ENCODE assay signal across 23 cellular contexts in the genomic region with DNA sequence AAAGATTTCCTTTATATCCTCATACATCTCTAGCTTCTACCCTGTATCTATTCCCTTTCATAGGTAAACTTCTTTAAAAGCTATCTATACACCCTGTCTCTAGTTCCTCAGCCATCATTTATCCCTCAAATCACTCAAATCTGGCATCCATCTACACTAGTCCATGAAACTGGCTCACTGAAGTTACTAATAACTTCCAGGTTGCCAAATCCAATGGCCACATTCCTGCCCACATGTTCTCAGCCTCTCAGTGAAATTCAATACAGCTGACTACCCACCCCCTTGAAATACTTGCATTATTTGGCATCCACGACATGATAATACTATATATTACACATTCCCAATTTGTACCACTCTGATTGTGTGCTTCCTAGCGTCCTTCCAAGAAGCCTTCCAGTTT. TPM values are rescaled to one million over a fixed set of nuclear protein-coding genes. Genes with fewer than 3 reads are reported as not detected.
DNase-seq lines count a peak whose midpoint lies in the region; ATAC-seq, FAIRE-seq and TF ChIP-seq lines count a peak whose summit lies in the region.
"Had no signal": no experiment of that assay in that cellular context is flagged by ENCODE, and none has a peak within 500 bp of the region (broad histone marks: within the 10 kb centered on the region; RNA-seq: fewer than 3 reads in every experiment).

No MANE protein-coding gene starts in this region.

- peaks cover 27% of the 10 kb centered on the region for H3K4me1 Mint-ChIP-seq in activated T-helper 2 cell treated with anti-CD3 and anti-CD28 coated beads, Interferon-gamma antibody, Interleukin-2, Interleukin-4, amounts not matched to agents 10 μg/mL and 5 μg/mL and 100 μg/mL, durations not matched to agents 14 hours and 24 hours and 36 hours (ENCODE audit: low read depth)

- peaks cover 3% of the 10 kb centered on the region for H3K36me3 Mint-ChIP-seq in activated T-helper 2 cell treated with anti-CD3 and anti-CD28 coated beads, Interferon-gamma antibody, Interleukin-2, Interleukin-4, amounts not matched to agents 10 μg/mL and 5 μg/mL and 100 μg/mL, durations not matched to agents 14 hours and 24 hours and 36 hours (ENCODE audit: low read depth)
- H3K36me3 Mint-ChIP-seq: activated naive CD4-positive, alpha-beta T cell treated with anti-CD3 and anti-CD28 coated beads, Interleukin-2, amount 10 ng/mL, durations not matched to agents 7 days and 5 days had no signal

- no peak for TF ChIP-seq RAD21 in H1 (IDR thresholded peaks at IDR 0.05 in 1 of 2, conservative IDR thresholded peaks at IDR 0.05 in 1 of 2; ENCODE audit: low read depth in 2 of 2, low read length in 2 of 2)

- H4K5ac ChIP-seq in H1 (ENCODE audit: insufficient read length, low read depth, low read length): no peak overlapping the region

- H3K27ac Mint-ChIP-seq in activated T-helper 2 cell treated with anti-CD3 and anti-CD28 coated beads, Interferon-gamma antibody, Interleukin-2, Interleukin-4, amounts not matched to agents 10 μg/mL and 5 μg/mL and 100 μg/mL, durations not matched to agents 14 hours and 24 hours and 36 hours: no peak overlapping the region
- H3K27ac Mint-ChIP-seq: activated CD8-positive, alpha-beta T cell treated with anti-CD3 and anti-CD28 coated beads, Interleukin-2, amount 10 ng/mL, durations not matched to agents 7 days and 5 days; activated naive CD4-positive, alpha-beta T cell treated with anti-CD3 and anti-CD28 coated beads, Interleukin-2, amount 10 ng/mL, durations not matched to agents 7 days and 5 days; endodermal cell had no signal

- POLR2A ChIA-PET in H1 (lab: Charles Lee; ENCODE audit: partially characterized antibody): no interaction called here

- CTCF ChIA-PET in H1 (lab: Charles Lee; ENCODE audit: partially characterized antibody): no interaction called here

- H3K23ac ChIP-seq in H1 (ENCODE audit: insufficient read length) (peak overlapping the region; percentile 38), trophoblast cell (ENCODE audit: low read length) (no peak overlapping the region)

- H3K27me3 Mint-ChIP-seq in activated T-helper 2 cell treated with anti-CD3 and anti-CD28 coated beads, Interferon-gamma antibody, Interleukin-2, Interleukin-4, amounts not matched to agents 10 μg/mL and 5 μg/mL and 100 μg/mL, durations not matched to agents 14 hours and 24 hours and 36 hours (ENCODE audit: low read depth): no peaks in the 10 kb centered on the region
- H3K27me3 Mint-ChIP-seq: activated naive CD4-positive, alpha-beta T cell treated with anti-CD3 and anti-CD28 coated beads, Interleukin-2, amount 10 ng/mL, durations not matched to agents 7 days and 5 days; B cell had no signal

- H3K79me2 ChIP-seq in H1 (ENCODE audit: control insufficient read depth in 1 of 2, insufficient read depth in 2 of 2, low read length in 2 of 2): peaks cover 37 to 99% of the 10 kb centered on the region in 2 experiments
- peaks cover 10% of the 10 kb centered on the region for H3K79me2 ChIP-seq in trophoblast cell (ENCODE audit: control insufficient read depth, insufficient read depth, low read length, poor library complexity)

- no peak overlapping the region for H3K4me3 ChIP-seq in H1 (ENCODE audit: extremely low read depth in 1 of 4, insufficient read depth in 2 of 4, low read depth in 3 of 4, low read length in 4 of 4)
- H3K4me3 ChIP-seq in trophoblast cell (ENCODE audit: low read depth, low read length): no peak overlapping the region
- H3K4me3 ChIP-seq: colonic mucosa, mucosa of descending colon, uterus had no signal

- H2BK12ac ChIP-seq in H1 (ENCODE audit: low read depth, low read length) (no peak overlapping the region), trophoblast cell (ENCODE audit: low read length) (no peak overlapping the region)

- DNase-seq in DMS 273 (lab: John Stamatoyannopoulos, UW; ENCODE audit: unreplicated experiment): peak; percentile 23
- DNase-seq in DMS 273 treated with DMSO at 0.1 percent for 48 hours (lab: John Stamatoyannopoulos, UW): no peak
- DNase-seq in RPMI7951 (ENCODE audit: low read depth): peak; percentile 23
- DNase-seq in H1 (ENCODE audit: low read depth in 1 of 2, low spot score in 2 of 2): no peak
- DNase-seq in trophoblast cell: peak; percentile 50 to 81
- DNase-seq in activated T-helper 2 cell treated with anti-CD3 and anti-CD28 coated beads, Interferon-gamma antibody, Interleukin-2, Interleukin-4, amounts not matched to agents 10 μg/mL and 5 μg/mL and 100 μg/mL, durations not matched to agents 14 hours and 24 hours and 36 hours (ENCODE audit: low spot score): no peak
- DNase-seq: activated CD4-positive, CD25-positive, alpha-beta regulatory T cell treated with anti-CD3 and anti-CD28 coated beads, Interleukin-2, amount 50 U/mL, for 72 hours; activated CD8-positive, alpha-beta T cell treated with anti-CD3 and anti-CD28 coated beads, Interleukin-2, amount 10 ng/mL, durations not matched to agents 7 days and 5 days; activated naive CD4-positive, alpha-beta T cell treated with anti-CD3 and anti-CD28 coated beads, Interleukin-2, amount 10 ng/mL, durations not matched to agents 7 days and 5 days; activated T-cell treated with anti-CD3 and anti-CD28 coated beads, Interleukin-2, amount 50 U/mL, for 1 hour; colonic mucosa; endodermal cell; mucosa of descending colon; NCI-H1417; NCI-H2107; NCI-H510A treated with DMSO at 0.1 percent for 48 hours; stimulated activated CD4-positive, alpha-beta T cell treated with anti-CD3 and anti-CD28 coated beads, Interleukin-4, amount 100 ng/mL, for 4 hours; T1000; uterus had no signal

- H3K4me2 ChIP-seq in H1 (ENCODE audit: insufficient read depth in 1 of 2, low read depth in 2 of 2, low read length in 2 of 2): no peak overlapping the region; a peak in 1 of 4 replicates
- H3K4me2 ChIP-seq in trophoblast cell (ENCODE audit: low read length): no peak overlapping the region

- no peaks in the 10 kb centered on the region for H3K9me3 Mint-ChIP-seq in activated T-helper 2 cell treated with anti-CD3 and anti-CD28 coated beads, Interferon-gamma antibody, Interleukin-2, Interleukin-4, amounts not matched to agents 10 μg/mL and 5 μg/mL and 100 μg/mL, durations not matched to agents 14 hours and 24 hours and 36 hours
- H3K9me3 Mint-ChIP-seq: activated naive CD4-positive, alpha-beta T cell treated with anti-CD3 and anti-CD28 coated beads, Interleukin-2, amount 10 ng/mL, durations not matched to agents 7 days and 5 days; endodermal cell had no signal

- no peak overlapping the region for H3K27ac ChIP-seq in H1 (ENCODE audit: low read depth, low read length)
- no peak overlapping the region for H3K27ac ChIP-seq in trophoblast cell (ENCODE audit: low read depth, low read length)
- H3K27ac ChIP-seq: 22Rv1, colonic mucosa, uterus had no signal

- H2BK120ac ChIP-seq in H1 (replicated peaks; ENCODE audit: low read depth, low read length) (no peak overlapping the region), trophoblast cell (ENCODE audit: insufficient read depth, low read length, poor library complexity) (no peak overlapping the region)

- H3K56ac ChIP-seq in H1 (replicated peaks; ENCODE audit: insufficient read length, low read depth, low read length): no peak overlapping the region

- H2BK20ac ChIP-seq in H1 (ENCODE audit: low read length): no peak overlapping the region

- TF ChIP-seq CTCF in H1 (IDR thresholded peaks at IDR 0.05; ENCODE audit: control extremely low read depth in 1 of 3, insufficient read depth in 1 of 3, low read depth in 1 of 3, low read length in 3 of 3): no peak

- H3K36me3 ChIP-seq in H1 (ENCODE audit: control insufficient read depth in 2 of 4, insufficient read depth in 4 of 4, low read length in 3 of 4) (no peaks in the 10 kb centered on the region), trophoblast cell (ENCODE audit: control insufficient read depth in 1 of 2, insufficient read depth in 2 of 2, low read length in 2 of 2) (no peaks in the 10 kb centered on the region)
- H3K36me3 ChIP-seq: colonic mucosa, uterus had no signal

- FAIRE-seq in H1 (lab: Jason Lieb, UNC): no peak

- H3K27me3 ChIP-seq in H1 (replicated peaks in 1 of 4; ENCODE audit: control insufficient read depth in 3 of 4, extremely low read depth in 1 of 4, insufficient read depth in 3 of 4, low read length in 3 of 4): no peaks in the 10 kb centered on the region
- no peaks in the 10 kb centered on the region for H3K27me3 ChIP-seq in trophoblast cell (ENCODE audit: insufficient read depth, low read length)
- H3K27me3 ChIP-seq: colonic mucosa, uterus had no signal

- TF ChIP-seq EP300 in H1 (IDR thresholded peaks at IDR 0.05; ENCODE audit: borderline replicate concordance in 1 of 2, low read depth in 2 of 2, low read length in 2 of 2): no peak

- H3K14ac ChIP-seq in H1 (ENCODE audit: insufficient read length) (no peak overlapping the region), trophoblast cell (ENCODE audit: low read length) (no peak overlapping the region)

- H3K4ac ChIP-seq in H1 (replicated peaks; ENCODE audit: insufficient read length, low read depth, low read length) (no peak overlapping the region), trophoblast cell (ENCODE audit: low read depth, low read length) (no peak overlapping the region)

- TF ChIP-seq POLR2A in H1 (IDR thresholded peaks at IDR 0.05; ENCODE audit: control extremely low read depth in 1 of 2, low read depth in 2 of 2, low read length in 2 of 2): no peak

- ATAC-seq in HG02884 (IDR thresholded peaks at IDR 0.05; ENCODE audit: unreplicated experiment) (no peak), GM18867 (IDR thresholded peaks at IDR 0.05; ENCODE audit: unreplicated experiment) (no peak)
- ATAC-seq: activated CD8-positive, alpha-beta T cell treated with anti-CD3 and anti-CD28 coated beads, Interleukin-2, amount 10 ng/mL, durations not matched to agents 7 days and 5 days; mucosa of descending colon had no signal

- intact Hi-C loops in activated T-helper 2 cell treated with anti-CD3 and anti-CD28 coated beads, Interferon-gamma antibody, Interleukin-2, Interleukin-4, amounts not matched to agents 10 μg/mL and 5 μg/mL and 100 μg/mL, durations not matched to agents 14 hours and 24 hours and 36 hours (cut with micrococcal nuclease): no loop called here

- no peak overlapping the region for H2BK15ac ChIP-seq in H1 (ENCODE audit: low read length)

- H4K20me1 ChIP-seq in H1 (replicated peaks in 1 of 2; ENCODE audit: control insufficient read depth in 1 of 2, insufficient read depth in 2 of 2, low read length in 2 of 2): peaks cover 4 to 13% of the 10 kb centered on the region in 2 experiments

- H3K9me3 ChIP-seq in H1 (ENCODE audit: insufficient read depth in 2 of 2, low read depth in 1 of 2, low read length in 1 of 2) (no peaks in the 10 kb centered on the region), trophoblast cell (ENCODE audit: insufficient read depth, low read depth, low read length) (no peaks in the 10 kb centered on the region)
- H3K9me3 ChIP-seq: colonic mucosa, mucosa of descending colon, uterus had no signal

- H4K12ac ChIP-seq in trophoblast cell (ENCODE audit: low read depth, low read length): no peak overlapping the region

- no peak overlapping the region for H2AK5ac ChIP-seq in H1 (ENCODE audit: low read depth, low read length)
- no peak overlapping the region for H2AK5ac ChIP-seq in trophoblast cell (ENCODE audit: low read length)

- H3K23me2 ChIP-seq in H1 (ENCODE audit: low read depth, low read length): no peaks in the 10 kb centered on the region

- H2BK5ac ChIP-seq in H1 (ENCODE audit: low read depth, low read length) (no peak overlapping the region), trophoblast cell (ENCODE audit: low read depth, low read length, poor library complexity) (no peak overlapping the region)

- no peak overlapping the region for H3K18ac ChIP-seq in H1 (ENCODE audit: extremely low read depth, low read length)
- no peak overlapping the region for H3K18ac ChIP-seq in trophoblast cell (ENCODE audit: low read length)

- H3K4me3 Mint-ChIP-seq in activated T-helper 2 cell treated with anti-CD3 and anti-CD28 coated beads, Interferon-gamma antibody, Interleukin-2, Interleukin-4, amounts not matched to agents 10 μg/mL and 5 μg/mL and 100 μg/mL, durations not matched to agents 14 hours and 24 hours and 36 hours (ENCODE audit: low read depth): no peak overlapping the region
- H3K4me3 Mint-ChIP-seq: activated CD8-positive, alpha-beta T cell treated with anti-CD3 and anti-CD28 coated beads, Interleukin-2, amount 10 ng/mL, durations not matched to agents 7 days and 5 days; activated naive CD4-positive, alpha-beta T cell treated with anti-CD3 and anti-CD28 coated beads, Interleukin-2, amount 10 ng/mL, durations not matched to agents 7 days and 5 days; B cell; endodermal cell had no signal

- H3K4me1 ChIP-seq in H1 (replicated peaks in 1 of 4; ENCODE audit: control insufficient read depth in 3 of 4, insufficient read depth in 4 of 4, low read length in 3 of 4) (peaks cover 2 to 18% (median 11%) of the 10 kb centered on the region in 4 experiments; a peak in 4 of 7 replicates), trophoblast cell (ENCODE audit: control insufficient read depth in 1 of 2, insufficient read depth in 2 of 2, low read length in 2 of 2) (peaks cover 2 to 3% of the 10 kb centered on the region in 2 experiments)
- H3K4me1 ChIP-seq: colonic mucosa had no signal

- H4K91ac ChIP-seq in H1 (replicated peaks; ENCODE audit: insufficient read length, low read length) (no peak overlapping the region), trophoblast cell (ENCODE audit: low read depth, low read length) (no peak overlapping the region)

- peaks cover 10% of the 10 kb centered on the region for H3K79me1 ChIP-seq in H1 (ENCODE audit: low read depth, low read length)
- no peaks in the 10 kb centered on the region for H3K79me1 ChIP-seq in trophoblast cell (ENCODE audit: low read length)

- H3K9ac ChIP-seq in H1 (replicated peaks in 1 of 4; ENCODE audit: extremely low read depth in 1 of 4, low read depth in 3 of 4, low read length in 3 of 4) (no peak overlapping the region), trophoblast cell (ENCODE audit: low read length) (no peak overlapping the region)

- H2AFZ ChIP-seq in H1 (ENCODE audit: low read length): no peak overlapping the region
- no peak overlapping the region for H2AFZ ChIP-seq in trophoblast cell (ENCODE audit: insufficient read depth, low read length, poor library complexity)

- 59% methylated on average over 2 of the region's 2 CpGs; no CpG with 5 or more reads in 1 of the 2 experiments for WGBS in H1 (ENCODE audit: extremely low coverage in 1 of 2, insufficient coverage in 1 of 2, insufficient read length in 1 of 2, insufficient replicate concordance in 2 of 2, low coverage in 1 of 2, low lambda C conversion rate in 2 of 2, missing lambda C conversion rate in 1 of 2), 2 experiments
- WGBS in trophoblast cell (ENCODE audit: extremely low coverage, insufficient coverage, insufficient read length): no CpG with 5 or more reads among the region's 2 CpGs

- no peak overlapping the region for H4K8ac ChIP-seq in H1 (ENCODE audit: extremely low read depth, insufficient read depth, low read length)
- H4K8ac ChIP-seq in trophoblast cell (ENCODE audit: low read depth, low read length): no peak overlapping the region

RNA-seq across cellular contexts. Expression of gene REPS1, which starts 8.7 kb away (rescaled TPM):
- total RNA-seq in RPMI7951 (2014; rRNA removed; shearing (Covaris generic)): 18.1 and 27.0 TPM in 2 replicates
- 65.7 and 68.9 TPM in 2 replicates for total RNA-seq in H1 (2021; fragmentation: NEBNext Ultra II Directional; extraction: Animal tissue kit (Norgen Biotek cat#: 25700))
- 39.3 and 52.1 TPM in 2 replicates for polyA plus RNA-seq in H1 (2011; rRNA removed)
- polyA plus RNA-seq in H1 (2011; cell fraction: cytosol; rRNA removed): 56.2 TPM
- 61.6 TPM for polyA plus RNA-seq in H1 (2011; cell fraction: nucleus; rRNA removed)
- 50.3 to 72.8 TPM (median 59.0 TPM) in 4 replicates for polyA plus RNA-seq in H1 (2012, experiment 1 of 2)
- polyA plus RNA-seq in H1 (2012, experiment 2 of 2): 14.5 TPM
- 48.5 TPM for polyA plus RNA-seq in H1 (2013, experiment 1 of 2)
- polyA plus RNA-seq in H1 (2013, experiment 2 of 2): 48.8 TPM
- polyA minus RNA-seq in H1 (2011; rRNA and poly(A)+ RNA removed): 117 and 119 TPM in 2 replicates
- polyA minus RNA-seq in H1 (2011; cell fraction: cytosol; rRNA and poly(A)+ RNA removed): 59.6 TPM
- 79.9 TPM for polyA minus RNA-seq in H1 (2011; cell fraction: nucleus; rRNA and poly(A)+ RNA removed)
- 51.8 and 52.2 TPM in 2 replicates for polyA plus RNA-seq in trophoblast cell (2013)
- 96.3 and 99.8 TPM in 2 replicates for total RNA-seq in activated T-helper 2 cell treated with anti-CD3 and anti-CD28 coated beads, Interferon-gamma antibody, Interleukin-2, Interleukin-4, amounts not matched to agents 10 μg/mL and 5 μg/mL and 100 μg/mL, durations not matched to agents 14 hours and 24 hours and 36 hours

RNA-seq across cellular contexts. Expression of gene ABRACL, which starts 49.2 kb away (rescaled TPM):
- 60.0 and 63.2 TPM in 2 replicates for total RNA-seq in RPMI7951 (2014; rRNA removed; shearing (Covaris generic))
- 167 and 172 TPM in 2 replicates for total RNA-seq in H1 (2021; fragmentation: NEBNext Ultra II Directional; extraction: Animal tissue kit (Norgen Biotek cat#: 25700))
- polyA plus RNA-seq in H1 (2011; rRNA removed): 66.9 and 103 TPM in 2 replicates
- polyA plus RNA-seq in H1 (2011; cell fraction: cytosol; rRNA removed): 134 TPM
- polyA plus RNA-seq in H1 (2011; cell fraction: nucleus; rRNA removed): 24.8 TPM
- polyA plus RNA-seq in H1 (2012, experiment 1 of 2): 121 to 224 TPM (median 145 TPM) in 4 replicates
- polyA plus RNA-seq in H1 (2012, experiment 2 of 2): 141 TPM
- 216 TPM for polyA plus RNA-seq in H1 (2013, experiment 1 of 2)
- 233 TPM for polyA plus RNA-seq in H1 (2013, experiment 2 of 2)
- 19.2 and 25.2 TPM in 2 replicates for polyA minus RNA-seq in H1 (2011; rRNA and poly(A)+ RNA removed)
- polyA minus RNA-seq in H1 (2011; cell fraction: cytosol; rRNA and poly(A)+ RNA removed): 26.9 TPM
- 17.6 TPM for polyA minus RNA-seq in H1 (2011; cell fraction: nucleus; rRNA and poly(A)+ RNA removed)
- polyA plus RNA-seq in trophoblast cell (2013): 148 and 152 TPM in 2 replicates
- 151 and 161 TPM in 2 replicates for total RNA-seq in activated T-helper 2 cell treated with anti-CD3 and anti-CD28 coated beads, Interferon-gamma antibody, Interleukin-2, Interleukin-4, amounts not matched to agents 10 μg/mL and 5 μg/mL and 100 μg/mL, durations not matched to agents 14 hours and 24 hours and 36 hours

Comparison
In these comparisons a context has a peak if more than half of its experiments do, and no peak if none do; other contexts are left out.
1. DNase-seq: peak in DMS 273 (single experiment), RPMI7951 (single experiment) and trophoblast cell (2 of 2); none in DMS 273 treated with DMSO at 0.1 percent for 48 hours (single experiment), H1 (0 of 2) and activated T-helper 2 cell treated with anti-CD3 and anti-CD28 coated beads, Interferon-gamma antibody, Interleukin-2, Interleukin-4, amounts not matched to agents 10 μg/mL and 5 μg/mL and 100 μg/mL, durations not matched to agents 14 hours and 24 hours and 36 hours (single experiment).